25 cellular contexts compared by ENCODE assay signal in the genomic region with DNA sequence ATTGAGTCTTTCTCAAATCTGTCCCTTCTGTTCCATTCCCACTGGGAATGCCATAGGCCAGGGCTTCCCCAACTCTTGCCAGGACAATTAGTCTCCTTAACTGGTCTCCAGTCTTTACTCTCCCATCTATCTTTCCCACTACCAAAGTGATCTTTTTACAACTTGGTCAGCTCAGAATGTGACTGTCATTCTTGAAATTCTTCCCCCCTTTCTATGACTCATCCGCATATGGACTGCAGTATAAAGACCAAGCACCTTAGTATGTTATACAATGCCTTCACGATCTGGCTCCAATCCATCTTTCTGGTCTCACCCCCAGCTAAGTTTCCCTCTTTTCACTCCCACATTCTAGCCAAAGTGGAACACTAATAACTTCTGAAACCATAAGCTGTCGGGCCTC.
"Had no signal": no experiment of that assay in that cellular context is flagged by ENCODE, and none has a peak within 500 bp of the region (broad histone marks: within the 10 kb centered on the region; RNA-seq: fewer than 3 reads in every experiment).

No MANE protein-coding gene starts in this region.

- H2AFZ ChIP-seq: hepatocyte had no signal

- H3K9me3 Mint-ChIP-seq: stimulated activated naive B cell treated with anti-CD40 and anti-IgM and Interleukin-4, amounts not matched to agents 10 μg/mL and 1 μg/mL and 100 μg/mL, for 72 hours had no signal

- H3K4me1 Mint-ChIP-seq: endodermal cell; naive thymus-derived CD4-positive, alpha-beta T cell; nephron progenitor cell; stimulated activated naive B cell treated with anti-CD40 and anti-IgM and Interleukin-4, amounts not matched to agents 10 μg/mL and 1 μg/mL and 100 μg/mL, for 72 hours; stimulated activated naive CD8-positive, alpha-beta T cell treated with anti-CD3 and anti-CD28 coated beads, Interleukin-15, amount 100 ng/mL, for 72 hours had no signal

- FAIRE-seq: endothelial cell of umbilical vein had no signal

- H3K27me3 ChIP-seq: foreskin keratinocyte, hepatocyte, neutrophil, right lobe of liver, testis, tibial nerve had no signal

- H3K36me3 ChIP-seq: neutrophil, right lobe of liver had no signal

- H3K4me2 ChIP-seq: hepatocyte had no signal

- H3K27ac ChIP-seq: coronary artery, foreskin keratinocyte, hepatocyte, neutrophil, psoas muscle, right lobe of liver, skin epidermis, testis, tibial nerve had no signal

- DNase-seq: effector CD4-positive, alpha-beta T cell; endodermal cell; erythroblast; foreskin keratinocyte; head of caudate nucleus; left colon; left ventricle myocardium superior; mesenchymal stem cell; naive thymus-derived CD4-positive, alpha-beta T cell; nephron progenitor cell; psoas muscle; retina; right lobe of liver; stimulated activated CD4-positive, alpha-beta T cell treated with anti-CD3 and anti-CD28 coated beads, Interleukin-2, amount 100 ng/mL, for 24 hours; stimulated activated CD4-positive, alpha-beta T cell treated with anti-CD3 and anti-CD28 coated beads, Interleukin-4, amount 100 ng/mL, for 4 hours; stimulated activated naive B cell treated with anti-CD40 and anti-IgM and Interleukin-4, amounts not matched to agents 10 μg/mL and 1 μg/mL and 100 μg/mL, for 72 hours; stimulated activated naive CD8-positive, alpha-beta T cell treated with anti-CD3 and anti-CD28 coated beads, Interleukin-15, amount 100 ng/mL, for 72 hours; testis had no signal

- H3K27ac Mint-ChIP-seq: endodermal cell; naive thymus-derived CD4-positive, alpha-beta T cell; nephron progenitor cell; stimulated activated naive B cell treated with anti-CD40 and anti-IgM and Interleukin-4, amounts not matched to agents 10 μg/mL and 1 μg/mL and 100 μg/mL, for 72 hours; stimulated activated naive CD8-positive, alpha-beta T cell treated with anti-CD3 and anti-CD28 coated beads, Interleukin-15, amount 100 ng/mL, for 72 hours had no signal

- ATAC-seq: foreskin keratinocyte; left colon; left ventricle myocardium superior; naive thymus-derived CD4-positive, alpha-beta T cell; psoas muscle; right lobe of liver; stimulated activated naive B cell treated with anti-CD40 and anti-IgM and Interleukin-4, amounts not matched to agents 10 μg/mL and 1 μg/mL and 100 μg/mL, for 72 hours; stimulated activated naive CD8-positive, alpha-beta T cell treated with anti-CD3 and anti-CD28 coated beads, Interleukin-15, amount 100 ng/mL, for 72 hours had no signal

- H3K9me3 ChIP-seq: neutrophil, psoas muscle, right lobe of liver, testis, tibial nerve had no signal

- H3K4me1 ChIP-seq: foreskin keratinocyte, psoas muscle, right lobe of liver, testis, tibial nerve had no signal

- H3K79me2 ChIP-seq: hepatocyte had no signal

- H3K4me3 Mint-ChIP-seq: endodermal cell; naive thymus-derived CD4-positive, alpha-beta T cell; nephron progenitor cell; stimulated activated naive B cell treated with anti-CD40 and anti-IgM and Interleukin-4, amounts not matched to agents 10 μg/mL and 1 μg/mL and 100 μg/mL, for 72 hours; stimulated activated naive CD8-positive, alpha-beta T cell treated with anti-CD3 and anti-CD28 coated beads, Interleukin-15, amount 100 ng/mL, for 72 hours had no signal

- H3K4me3 ChIP-seq: coronary artery, hepatocyte, lung, psoas muscle, right lobe of liver, skin epidermis, testis, tibial nerve had no signal

- H3K27me3 Mint-ChIP-seq: stimulated activated naive B cell treated with anti-CD40 and anti-IgM and Interleukin-4, amounts not matched to agents 10 μg/mL and 1 μg/mL and 100 μg/mL, for 72 hours; stimulated activated naive CD8-positive, alpha-beta T cell treated with anti-CD3 and anti-CD28 coated beads, Interleukin-15, amount 100 ng/mL, for 72 hours had no signal

- H3K36me3 Mint-ChIP-seq: naive thymus-derived CD4-positive, alpha-beta T cell; stimulated activated naive B cell treated with anti-CD40 and anti-IgM and Interleukin-4, amounts not matched to agents 10 μg/mL and 1 μg/mL and 100 μg/mL, for 72 hours had no signal
